ENCODE assay signal across 1 cellular context in genomic region chr5:171810217-171810616, GRCh38.
TF ChIP-seq lines count a peak whose summit lies in the region.

No MANE protein-coding gene starts in this region.

TF ChIP-seq in GM23338, 12 proteins besides CTCF, POLR2A, EP300 and RAD21 (continued from another document):
- no peak for TF ChIP-seq ZNF462 (CRISPR knock-in tag; IDR thresholded peaks at IDR 0.05)
